ENCODE assay signal across 23 cellular contexts in genomic region chr3:52777127-52777958, GRCh38. TPM values are rescaled to one million over a fixed set of nuclear protein-coding genes. Genes with fewer than 3 reads are reported as not detected.
DNase-seq lines count a peak whose midpoint lies in the region; ATAC-seq, FAIRE-seq and TF ChIP-seq lines count a peak whose summit lies in the region.
"Had no signal": no experiment of that assay in that cellular context is flagged by ENCODE, and none has a peak within 500 bp of the region (broad histone marks: within the 10 kb centered on the region; RNA-seq: fewer than 3 reads in every experiment).

A gene with protein sequence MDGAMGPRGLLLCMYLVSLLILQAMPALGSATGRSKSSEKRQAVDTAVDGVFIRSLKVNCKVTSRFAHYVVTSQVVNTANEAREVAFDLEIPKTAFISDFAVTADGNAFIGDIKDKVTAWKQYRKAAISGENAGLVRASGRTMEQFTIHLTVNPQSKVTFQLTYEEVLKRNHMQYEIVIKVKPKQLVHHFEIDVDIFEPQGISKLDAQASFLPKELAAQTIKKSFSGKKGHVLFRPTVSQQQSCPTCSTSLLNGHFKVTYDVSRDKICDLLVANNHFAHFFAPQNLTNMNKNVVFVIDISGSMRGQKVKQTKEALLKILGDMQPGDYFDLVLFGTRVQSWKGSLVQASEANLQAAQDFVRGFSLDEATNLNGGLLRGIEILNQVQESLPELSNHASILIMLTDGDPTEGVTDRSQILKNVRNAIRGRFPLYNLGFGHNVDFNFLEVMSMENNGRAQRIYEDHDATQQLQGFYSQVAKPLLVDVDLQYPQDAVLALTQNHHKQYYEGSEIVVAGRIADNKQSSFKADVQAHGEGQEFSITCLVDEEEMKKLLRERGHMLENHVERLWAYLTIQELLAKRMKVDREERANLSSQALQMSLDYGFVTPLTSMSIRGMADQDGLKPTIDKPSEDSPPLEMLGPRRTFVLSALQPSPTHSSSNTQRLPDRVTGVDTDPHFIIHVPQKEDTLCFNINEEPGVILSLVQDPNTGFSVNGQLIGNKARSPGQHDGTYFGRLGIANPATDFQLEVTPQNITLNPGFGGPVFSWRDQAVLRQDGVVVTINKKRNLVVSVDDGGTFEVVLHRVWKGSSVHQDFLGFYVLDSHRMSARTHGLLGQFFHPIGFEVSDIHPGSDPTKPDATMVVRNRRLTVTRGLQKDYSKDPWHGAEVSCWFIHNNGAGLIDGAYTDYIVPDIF (plus strand): TSS chr3:52777599. CDS start chr3:52777616, 17 bp downstream.

- no peaks in the 10 kb centered on the region for H3K27me3 ChIP-seq in HepG2 (ENCODE audit: control insufficient read depth in 1 of 2, insufficient read depth in 2 of 2, low read length in 2 of 2)
- no peaks in the 10 kb centered on the region for H3K27me3 ChIP-seq in spleen (replicated peaks in 1 of 7)

- H3K27ac Mint-ChIP-seq in IgD-negative memory B cell (peak within 1 kb of the TSS in 2 of 3 donors; percentile 52 to 71), mesothelial cell of epicardium (no peak within 1 kb of the TSS)
- H3K27ac Mint-ChIP-seq: activated CD8-positive, alpha-beta T cell treated with anti-CD3 and anti-CD28 coated beads, Interleukin-2, amount 10 ng/mL, durations not matched to agents 7 days and 5 days; stimulated activated naive CD8-positive, alpha-beta T cell treated with anti-CD3 and anti-CD28 coated beads, Interleukin-15, Interleukin-2, amounts not matched to agents 100 ng/mL and 50 ng/mL, for 24 hours had no signal

- peaks cover 8 to 12% (median 10%) of the 10 kb centered on the region in 3 donors for H3K4me1 Mint-ChIP-seq in IgD-negative memory B cell
- no peaks in the 10 kb centered on the region for H3K4me1 Mint-ChIP-seq in mesothelial cell of epicardium

- peak; percentile 26 for DNase-seq in activated CD4-positive, CD25-positive, alpha-beta regulatory T cell treated with anti-CD3 and anti-CD28 coated beads, Interleukin-2, amount 50 U/mL, for 72 hours
- no peak for DNase-seq in activated CD4-positive, CD25-positive, alpha-beta regulatory T cell (lab: John Stamatoyannopoulos, UW)
- no peak for DNase-seq in HepG2 (ENCODE audit: low spot score)
- DNase-seq in spleen: peak; percentile 63
- no peak for DNase-seq in DMS53 (lab: John Stamatoyannopoulos, UW)
- DNase-seq in activated gamma-delta T cell (lab: John Stamatoyannopoulos, UW): no peak
- DNase-seq in mesothelial cell of epicardium (ENCODE audit: low spot score in 2 of 2, unreplicated experiment in 2 of 2): no peak
- DNase-seq: 8988T; activated CD8-positive, alpha-beta T cell treated with anti-CD3 and anti-CD28 coated beads, Interleukin-2, amount 10 ng/mL, durations not matched to agents 7 days and 5 days; NCI-H1436 treated with DMSO at 0.1 percent for 48 hours; NCI-H2171; NCI-H526 treated with DMSO at 0.1 percent for 48 hours; SHP77 had no signal

- 70% methylated on average over 7 of the region's 12 CpGs for WGBS in HepG2 (ENCODE audit: low lambda C conversion rate)
- 85 to 93% (median 90%) methylated on average over 8 to 12 of the region's 12 CpGs for WGBS in spleen, 5 donors

- no peak for FAIRE-seq in HepG2 (lab: Jason Lieb, UNC)
- FAIRE-seq: GM12892 had no signal

- BruUV-seq in HepG2 (replicated peaks; lab: Mats Ljungman, UMichigan): no TSS peak

- H3K9ac ChIP-seq in HepG2 (ENCODE audit: insufficient read depth, low read depth, low read length): peak within 1 kb of the TSS; percentile 59; the same call in 1 of the 2 replicates

- H3K36me3 Mint-ChIP-seq in IgD-negative memory B cell (no peaks in the 10 kb centered on the region), mesothelial cell of epicardium (no peaks in the 10 kb centered on the region)
- H3K36me3 Mint-ChIP-seq: type B pancreatic cell had no signal

- H3K27ac ChIP-seq in HepG2 (ENCODE audit: extremely low read length, insufficient read depth, low read length) (peak within 1 kb of the TSS; percentile 88), spleen (no peak within 1 kb of the TSS)
- H3K27ac ChIP-seq: foreskin keratinocyte had no signal

- H3K4me3 Mint-ChIP-seq in IgD-negative memory B cell (peak within 1 kb of the TSS in 3 of 4 donors; percentile 33 to 72 (median 49)), mesothelial cell of epicardium (no peak within 1 kb of the TSS)
- H3K4me3 Mint-ChIP-seq: activated CD8-positive, alpha-beta T cell treated with anti-CD3 and anti-CD28 coated beads, Interleukin-2, amount 10 ng/mL, durations not matched to agents 7 days and 5 days; stimulated activated naive CD8-positive, alpha-beta T cell treated with anti-CD3 and anti-CD28 coated beads, Interleukin-15, Interleukin-2, amounts not matched to agents 100 ng/mL and 50 ng/mL, for 24 hours; type B pancreatic cell had no signal

- H3K9me3 Mint-ChIP-seq in IgD-negative memory B cell: no peaks in the 10 kb centered on the region
- H3K9me3 Mint-ChIP-seq in mesothelial cell of epicardium: no peaks in the 10 kb centered on the region
- H3K9me3 Mint-ChIP-seq: stimulated activated naive CD8-positive, alpha-beta T cell treated with anti-CD3 and anti-CD28 coated beads, Interleukin-15, Interleukin-2, amounts not matched to agents 100 ng/mL and 50 ng/mL, for 24 hours; type B pancreatic cell had no signal

- H3K4me1 ChIP-seq in HepG2 (ENCODE audit: insufficient read depth, low read length): peaks cover 88% of the 10 kb centered on the region
- H3K4me1 ChIP-seq in spleen: peaks cover 0 to 13% (median 7%) of the 10 kb centered on the region in 6 donors
- H3K4me1 ChIP-seq: foreskin keratinocyte, HAP-1 had no signal

- POLR2A ChIA-PET in HepG2 (lab: Yijun Ruan, JAX): interaction anchor here (0.7 to 18.4 kb wide), 4 partner anchors 9 to 419 kb away, joined by 3 to 466 read pairs (median 32); partner anchors contain the start of genes GLT8D1, ITIH3 and SPCS1

- TF ChIP-seq EP300 in HepG2 (IDR thresholded peaks at IDR 0.05; ENCODE audit: low read depth in 2 of 2, low read length in 2 of 2) (no peak), HepG2 (CRISPR knock-in tag; IDR thresholded peaks at IDR 0.05; ENCODE audit: borderline replicate concordance) (no peak)

- H3K27me3 Mint-ChIP-seq in IgD-negative memory B cell: no peaks in the 10 kb centered on the region
- H3K27me3 Mint-ChIP-seq in mesothelial cell of epicardium (ENCODE audit: low read depth): peaks cover 24% of the 10 kb centered on the region
- H3K27me3 Mint-ChIP-seq: stimulated activated naive CD8-positive, alpha-beta T cell treated with anti-CD3 and anti-CD28 coated beads, Interleukin-15, Interleukin-2, amounts not matched to agents 100 ng/mL and 50 ng/mL, for 24 hours had no signal

- intact Hi-C loops in HepG2 (cut with micrococcal nuclease; ENCODE audit: unreplicated experiment) (loop anchor here (10.0 kb wide), 1 partner anchor 47 kb away; no protein-coding TSS in a partner anchor), spleen (cut with DNase I; ENCODE audit: low total_unique reads) (no loop called here)

- peak within 1 kb of the TSS; percentile 27 for H3K4me2 ChIP-seq in HepG2 (ENCODE audit: low read depth, low read length)

- in situ Hi-C loops in HepG2 (cut with HindIII; ENCODE audit: extremely low pct_ligation_motif_present, low pct_unique_long_range_greater_than_20kb): no loop called here

- TF ChIP-seq POLR2A in HepG2 (IDR thresholded peaks at IDR 0.05; ENCODE audit: insufficient read depth in 1 of 2, low read depth in 2 of 2, low read length in 2 of 2): no peak
- TF ChIP-seq POLR2A in spleen (IDR thresholded peaks at IDR 0.05): no peak

- CTCF ChIA-PET in HepG2 (lab: Yijun Ruan, JAX; ENCODE audit: low intra/inter-chr PET ratio, low total read pairs): no interaction called here

- TF ChIP-seq RAD21 in HepG2 (CRISPR knock-in tag; IDR thresholded peaks at IDR 0.05): no peak

- H3K36me3 ChIP-seq in HepG2 (replicated peaks in 1 of 2; ENCODE audit: control insufficient read depth in 1 of 2, insufficient read depth in 2 of 2, low read length in 2 of 2) (no peaks in the 10 kb centered on the region), spleen (no peaks in the 10 kb centered on the region)
- H3K36me3 ChIP-seq: HAP-1 had no signal

- peak; percentile 5; the same call in 1 of the 3 replicates for ATAC-seq in HepG2
- ATAC-seq: activated CD8-positive, alpha-beta T cell treated with anti-CD3 and anti-CD28 coated beads, Interleukin-2, amount 10 ng/mL, durations not matched to agents 7 days and 5 days; foreskin keratinocyte; left colon had no signal

- H3K9me3 ChIP-seq in HepG2 (ENCODE audit: low read length) (no peaks in the 10 kb centered on the region), spleen (no peaks in the 10 kb centered on the region)
- H3K9me3 ChIP-seq: HAP-1 had no signal

- H2AFZ ChIP-seq in HepG2 (ENCODE audit: low read length): no peak within 1 kb of the TSS

- H3K4me3 ChIP-seq in HepG2 (replicated peaks in 1 of 3; ENCODE audit: insufficient read depth in 1 of 3, low read depth in 2 of 3, low read length in 3 of 3) (no peak within 1 kb of the TSS), spleen (no peak within 1 kb of the TSS)
- H3K4me3 ChIP-seq: HAP-1 had no signal

- H3K79me2 ChIP-seq in HepG2 (ENCODE audit: insufficient read depth, low read length): no peaks in the 10 kb centered on the region

- H4K20me1 ChIP-seq in HepG2 (ENCODE audit: insufficient read depth, low read length): no peaks in the 10 kb centered on the region

- TF ChIP-seq CTCF in HepG2 (CRISPR knock-in tag; IDR thresholded peaks at IDR 0.05): no peak
- TF ChIP-seq CTCF in spleen (IDR thresholded peaks at IDR 0.05 in 8 of 11, conservative IDR thresholded peaks at IDR 0.05 in 3 of 11): no peak
- no peak for TF ChIP-seq CTCF in mesothelial cell of epicardium (IDR thresholded peaks at IDR 0.05; ENCODE audit: unreplicated experiment)

RNA-seq across cellular contexts. Expression of the gene that starts here (rescaled TPM):
- polyA plus RNA-seq in IgD-negative memory B cell: not detected
- total RNA-seq in HepG2 (2016; rRNA removed; fragmentation: Illumina TruSeq; extraction: Trizol): 9.8 and 12.3 TPM in 2 replicates
- total RNA-seq in HepG2 (2016; cell fraction: cytosol; rRNA removed; fragmentation: Illumina TruSeq; extraction: Trizol; ENCODE audit: low read depth): 7.6 and 10.0 TPM in 2 replicates
- 7.8 and 12.6 TPM in 2 replicates for total RNA-seq in HepG2 (2016; cell fraction: insoluble cytoplasmic fraction; rRNA removed; fragmentation: Illumina TruSeq; extraction: Trizol)
- 10.1 and 13.2 TPM in 2 replicates for total RNA-seq in HepG2 (2016; cell fraction: membrane; rRNA removed; fragmentation: Illumina TruSeq; extraction: Trizol)
- 10.1 and 14.4 TPM in 2 replicates for total RNA-seq in HepG2 (2016; cell fraction: nucleus; rRNA removed; fragmentation: Illumina TruSeq; extraction: Trizol)
- 19.6 and 46.5 TPM in 2 replicates for polyA plus RNA-seq in HepG2 (2011; rRNA removed)
- 19.0 and 27.6 TPM in 2 replicates for polyA plus RNA-seq in HepG2 (2011; cell fraction: cytosol; rRNA removed)
- polyA plus RNA-seq in HepG2 (2011; cell fraction: nucleus; rRNA removed): 84.4 and 124 TPM in 2 replicates
- polyA plus RNA-seq in HepG2 (2012): 39.9 and 42.6 TPM in 2 replicates
- polyA plus RNA-seq in HepG2 (2016; cell fraction: cytosol; fragmentation: Illumina TruSeq; extraction: Trizol; ENCODE audit: low read depth): 8.5 and 8.8 TPM in 2 replicates
- polyA plus RNA-seq in HepG2 (2016; cell fraction: insoluble cytoplasmic fraction; fragmentation: Illumina TruSeq; extraction: Trizol; ENCODE audit: low read depth): 9.1 and 10.1 TPM in 2 replicates
- polyA plus RNA-seq in HepG2 (2016; cell fraction: membrane; fragmentation: Illumina TruSeq; extraction: Trizol; ENCODE audit: low read depth): 8.5 and 11.6 TPM in 2 replicates
- polyA plus RNA-seq in HepG2 (2016; cell fraction: nucleus; fragmentation: Illumina TruSeq; extraction: Trizol; ENCODE audit: insufficient read depth, low read depth): 21.9 and 26.1 TPM in 2 replicates
- 17.9 TPM in 1 of 2 replicates, not detected in the other for polyA minus RNA-seq in HepG2 (2011; rRNA and poly(A)+ RNA removed; ENCODE audit: low replicate concordance)
- polyA minus RNA-seq in HepG2 (2011; cell fraction: cytosol; rRNA and poly(A)+ RNA removed): 5.0 and 10.8 TPM in 2 replicates
- 9.7 and 16.8 TPM in 2 replicates for polyA minus RNA-seq in HepG2 (2011; cell fraction: nucleus; rRNA and poly(A)+ RNA removed)
- total RNA-seq in spleen: 1 to 10 TPM in 4 of 7 donors, under 1 TPM in 3; 0.65 to 4.0 (median 1.5) TPM
- 10 to 100 TPM in 1 of 3 donors, 1 to 10 TPM in 2; 4.4 to 11.4 (median 5.9) TPM for polyA plus RNA-seq in spleen
- total RNA-seq in mesothelial cell of epicardium: not detected in 3 replicates
- total RNA-seq: activated CD8-positive, alpha-beta T cell treated with anti-CD3 and anti-CD28 coated beads, Interleukin-2, amount 10 ng/mL, durations not matched to agents 7 days and 5 days; foreskin keratinocyte; left colon; osteoblast; T-helper 1 cell treated with Interleukin-12 subunit alpha and Interleukin-12 subunit beta and Interleukin-4 antibody, amounts not matched to agents 30 ng/mL and 1 ng/mL, for 36 hours had no signal
- polyA plus RNA-seq: BJ, foreskin keratinocyte had no signal

Comparison
In these comparisons a context has a peak if more than half of its experiments do, and no peak if none do; other contexts are left out.
1. DNase-seq: peak in activated CD4-positive, CD25-positive, alpha-beta regulatory T cell treated with anti-CD3 and anti-CD28 coated beads, Interleukin-2, amount 50 U/mL, for 72 hours (single experiment) and spleen (single experiment); none in activated CD4-positive, CD25-positive, alpha-beta regulatory T cell (0 of 4), HepG2 (single experiment), DMS53 (single experiment), activated gamma-delta T cell (single experiment) and mesothelial cell of epicardium (0 of 2).